Comparison of ENCODE assay signal across 9 cellular contexts in genomic region chr12:121789233-121789781, GRCh38. TPM values are rescaled to one million over a fixed set of nuclear protein-coding genes. Genes with fewer than 3 reads are reported as not detected.
DNase-seq lines count a peak whose midpoint lies in the region; ATAC-seq and TF ChIP-seq lines count a peak whose summit lies in the region.
"Had no signal": no experiment of that assay in that cellular context is flagged by ENCODE, and none has a peak within 500 bp of the region (broad histone marks: within the 10 kb centered on the region; RNA-seq: fewer than 3 reads in every experiment).

No MANE protein-coding gene starts in this region.

- WGBS in heart right ventricle, 2 donors, result 55 to 69% methylated on average over 13 of the region's 13 CpGs

- peaks cover 6 to 78% (median 35%) of the 10 kb centered on the region in 9 donors for H3K4me1 ChIP-seq in heart right ventricle
- peaks cover 43% of the 10 kb centered on the region for H3K4me1 ChIP-seq in vagina

- DNase-seq in stimulated activated CD4-positive, alpha-beta T cell treated with anti-CD3 and anti-CD28 coated beads, Interleukin-15, amount 100 ng/mL, for 24 hours, result peak; percentile 66
- DNase-seq in stimulated activated CD4-positive, alpha-beta T cell treated with anti-CD3 and anti-CD28 coated beads, Interleukin-4, amount 100 ng/mL, for 4 hours, result no peak
- DNase-seq in T-cell (peak in 10 of 34 experiments; percentile 38 to 65 (median 48)), heart right ventricle (no peak), vagina (ENCODE audit: extremely low spot score in 2 of 2) (no peak), HK-2 (ENCODE audit: unreplicated experiment) (no peak), AG08396 (ENCODE audit: low spot score) (no peak), iPS-NIHi7 (ENCODE audit: extremely low spot score) (no peak)
- DNase-seq: Caco-2 had no signal

- H3K9me3 Mint-ChIP-seq in T-cell, result no peaks in the 10 kb centered on the region

- intact Hi-C loops in heart right ventricle (cut with DNase I), result no loop called here
- intact Hi-C loops in vagina (cut with DNase I), result no loop called here

- CTCF ChIA-PET in T-cell (lab: Charles Lee), result interaction anchor here in 1 of 2 donors (0.9 to 1.9 kb wide), 8 partner anchors 10 to 103 kb away, joined by 3 to 10 read pairs (median 6); partner anchors contain the start of genes PSMD9 and TMEM120B

- H3K27ac Mint-ChIP-seq in T-cell, result peak overlapping the region; percentile 100

- H3K27me3 Mint-ChIP-seq in T-cell, result no peaks in the 10 kb centered on the region

- TF ChIP-seq CTCF in heart right ventricle (IDR thresholded peaks at IDR 0.05) (peak in 4 of 9 donors; percentile 8 to 26 (median 25)), vagina (IDR thresholded peaks at IDR 0.05) (no peak)

- no peak for TF ChIP-seq POLR2A in vagina (IDR thresholded peaks at IDR 0.05)

- H3K27ac ChIP-seq in heart right ventricle (peak overlapping the region; percentile 17 to 100 (median 80)), vagina (peak overlapping the region; percentile 60)

- peaks cover 12% of the 10 kb centered on the region for H3K36me3 Mint-ChIP-seq in T-cell

- H3K4me3 ChIP-seq in heart right ventricle (peak overlapping the region in 1 of 10 donors; percentile 72), vagina (no peak overlapping the region)

- H3K36me3 ChIP-seq in heart right ventricle (no peaks in the 10 kb centered on the region), vagina (no peaks in the 10 kb centered on the region)

- H3K27me3 ChIP-seq in heart right ventricle (no peaks in the 10 kb centered on the region), vagina (no peaks in the 10 kb centered on the region)

- ATAC-seq in T-cell (replicated peaks in 1 of 4) (peak; percentile 1 to 28 (median 20)), heart right ventricle (peak in 6 of 8 donors; percentile 36 to 82 (median 58))

- peak overlapping the region; percentile 89 to 94 (median 89) for H3K4me3 Mint-ChIP-seq in T-cell

- peaks cover 75 to 82% (median 79%) of the 10 kb centered on the region in 3 donors for H3K4me1 Mint-ChIP-seq in T-cell

- POLR2A ChIA-PET in T-cell (lab: Charles Lee), result interaction anchor here (0.7 to 1.6 kb wide), 5 partner anchors 8 to 13 kb away, joined by 3 to 11 read pairs (median 4); no protein-coding TSS in a partner anchor

- no peaks in the 10 kb centered on the region for H3K9me3 ChIP-seq in heart right ventricle
- H3K9me3 ChIP-seq in vagina, result no peaks in the 10 kb centered on the region
- H3K9me3 ChIP-seq: Caco-2 had no signal

RNA-seq across cellular contexts. Expression of gene RHOF, which starts 4.2 kb away (rescaled TPM):
- total RNA-seq in T-cell (100 to 1,000 TPM; 137 to 158 (median 145) TPM), heart right ventricle (10 to 100 TPM; 19.8 to 45.6 (median 27.2) TPM), vagina (16.5 TPM)
- 10 to 100 TPM; 16.5 to 16.6 TPM for polyA plus RNA-seq in heart right ventricle

RNA-seq across cellular contexts. Expression of gene SETD1B, which starts 14.5 kb away (rescaled TPM):
- 100 to 1,000 TPM in 1 of 5 donors, 10 to 100 TPM in 4; 87.7 to 106 (median 96.0) TPM for total RNA-seq in T-cell
- total RNA-seq in heart right ventricle, result 10 to 100 TPM; 10.3 to 14.8 (median 11.2) TPM
- 10 to 100 TPM in 1 of 2 donors, 1 to 10 TPM in 1; 2.8 to 11.9 TPM for polyA plus RNA-seq in heart right ventricle
- total RNA-seq in vagina, result 10.6 TPM
